24 cellular contexts compared by ENCODE assay signal in the genomic region with DNA sequence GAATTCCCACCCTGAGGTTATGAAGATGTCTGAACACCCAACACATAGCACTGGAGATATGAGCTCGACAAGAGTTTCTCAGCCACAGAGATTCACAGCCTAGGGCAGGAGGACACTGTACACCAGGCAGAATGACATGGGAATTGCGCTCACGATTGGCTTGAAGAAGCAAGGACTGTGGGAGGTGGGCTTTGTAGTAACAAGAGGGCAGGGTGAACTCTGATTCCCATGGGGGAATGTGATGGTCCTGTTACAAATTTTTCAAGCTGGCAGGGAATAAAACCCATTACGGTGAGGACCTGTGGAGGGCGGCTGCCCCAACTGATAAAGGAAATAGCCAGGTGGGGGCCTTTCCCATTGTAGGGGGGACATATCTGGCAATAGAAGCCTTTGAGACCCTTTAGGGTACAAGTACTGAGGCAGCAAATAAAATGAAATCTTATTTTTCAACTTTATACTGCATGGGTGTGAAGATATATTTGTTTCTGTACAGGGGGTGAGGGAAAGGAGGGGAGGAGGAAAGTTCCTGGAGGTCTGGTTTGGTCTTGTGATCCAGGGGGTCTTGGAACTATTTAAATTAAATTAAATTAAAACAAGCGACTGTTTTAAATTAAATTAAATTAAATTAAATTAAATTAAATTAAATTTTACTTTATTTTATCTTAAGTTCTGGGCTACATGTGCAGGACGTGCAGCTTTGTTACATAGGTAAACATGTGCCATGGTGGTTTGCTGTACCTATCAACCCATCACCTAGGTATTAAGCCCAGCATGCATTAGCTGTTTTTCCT. TPM values are rescaled to one million over a fixed set of nuclear protein-coding genes. Genes with fewer than 3 reads are reported as not detected.
"Had no signal": no experiment of that assay in that cellular context is flagged by ENCODE, and none has a peak within 500 bp of the region (broad histone marks: within the 10 kb centered on the region; RNA-seq: fewer than 3 reads in every experiment).

No MANE protein-coding gene starts in this region.

- H3K4me3 ChIP-seq: MG63 had no signal

- H3K36me3 ChIP-seq: MG63 had no signal

- DNase-seq: IMR-90, Karpas-422, KG1, MG63, NCI-H1092, NCI-H1105 treated with DMSO at 0.1 percent for 48 hours, NCI-H1417 treated with DMSO at 0.1 percent for 48 hours, NCI-H146, NCI-H1694 treated with DMSO at 0.1 percent for 48 hours, NCI-H1930, NCI-H2081, NCI-H2107, NCI-H2227 treated with DMSO at 0.1 percent for 48 hours, NCI-H524, NCI-H526 treated with DMSO at 0.1 percent for 48 hours, NCI-H748 treated with DMSO at 0.1 percent for 48 hours, SHP77 had no signal

- H3K9me3 ChIP-seq: MG63 had no signal

- ATAC-seq: HepG2, Panc1, SK-N-SH treated with all-trans-retinoic acid at 6 μM for 48 hours had no signal

- H3K27ac ChIP-seq: RWPE1 had no signal

RNA-seq across cellular contexts. Expression of gene KLK3, which starts 7.0 kb away (rescaled TPM):
- total RNA-seq: HepG2, HT1080, IMR-90, NCI-H460, SK-MEL-5 had no signal
- polyA plus RNA-seq: HepG2, IMR-90 had no signal

RNA-seq across cellular contexts. Expression of gene KLK2, which starts 11.5 kb away (rescaled TPM):
- total RNA-seq: HepG2, HT1080, IMR-90, NCI-H460 had no signal
- polyA plus RNA-seq: IMR-90 had no signal

RNA-seq across cellular contexts. Expression of gene KLK15, which starts 28.3 kb away (rescaled TPM):
- total RNA-seq: HepG2, HT1080, IMR-90, NCI-H460, SK-MEL-5 had no signal
- polyA plus RNA-seq: HepG2, IMR-90 had no signal

RNA-seq across cellular contexts. Expression of gene KLK1, which starts 38.1 kb away (rescaled TPM):
- total RNA-seq: HepG2, HT1080, IMR-90, SK-MEL-5 had no signal
- polyA plus RNA-seq: HepG2, IMR-90 had no signal

RNA-seq across cellular contexts. Expression of gene KLK4, which starts 49.5 kb away (rescaled TPM):
- total RNA-seq: HepG2, HT1080, IMR-90, NCI-H460, SK-MEL-5 had no signal
- polyA plus RNA-seq: HepG2, IMR-90 had no signal
